12 cellular contexts compared by ENCODE assay signal in the genomic region with DNA sequence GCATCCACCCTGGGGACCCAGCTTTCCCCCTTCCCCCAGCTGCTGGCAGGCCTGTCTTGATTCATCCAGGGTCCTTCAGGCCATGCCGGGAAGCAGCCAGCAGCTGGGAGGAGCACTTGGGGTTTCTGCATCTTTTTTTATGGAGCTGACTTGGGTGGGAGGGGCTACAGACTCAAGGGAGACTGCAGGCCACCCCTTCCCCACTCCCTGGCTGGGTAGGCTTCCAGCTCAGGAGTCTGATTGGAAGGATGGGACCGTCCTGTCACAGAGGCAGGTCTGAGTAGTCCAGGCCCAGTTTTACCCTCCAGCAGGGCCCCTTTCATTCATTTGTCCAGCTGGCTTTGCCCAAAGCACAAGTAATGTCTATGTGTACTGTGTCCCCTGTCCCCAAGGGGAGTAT. TPM values are rescaled to one million over a fixed set of nuclear protein-coding genes. Genes with fewer than 3 reads are reported as not detected.
"Had no signal": no experiment of that assay in that cellular context is flagged by ENCODE, and none has a peak within 500 bp of the region (broad histone marks: within the 10 kb centered on the region; RNA-seq: fewer than 3 reads in every experiment).

No MANE protein-coding gene starts in this region.

RNA-seq across cellular contexts. Expression of a gene that starts 12.2 kb away (rescaled TPM):
- total RNA-seq: activated B cell treated with CpG ODN at 0.5 μM for 24 hours; activated CD4-positive, alpha-beta memory T cell treated with anti-CD3 and anti-CD28 coated beads for 36 hours; activated CD4-positive, alpha-beta memory T cell treated with anti-CD3 and anti-CD28 coated beads, Interleukin-2, amount 10 ng/mL, durations not matched to agents 7 days and 5 days; activated CD4-positive, alpha-beta T cell treated with anti-CD3 and anti-CD28 coated beads for 36 hours; activated CD4-positive, alpha-beta T cell treated with anti-CD3 and anti-CD28 coated beads, Interleukin-2, amount 10 ng/mL, durations not matched to agents 24 days and 14 days; activated CD4-positive, alpha-beta T cell treated with anti-CD3 and anti-CD28 coated beads, Interleukin-2, amount 10 ng/mL, durations not matched to agents 7 days and 5 days; activated CD8-positive, alpha-beta memory T cell treated with anti-CD3 and anti-CD28 coated beads for 36 hours; activated CD8-positive, alpha-beta memory T cell treated with anti-CD3 and anti-CD28 coated beads, Interleukin-2, amount 10 ng/mL, durations not matched to agents 7 days and 5 days; activated CD8-positive, alpha-beta T cell treated with anti-CD3 and anti-CD28 coated beads for 36 hours; activated CD8-positive, alpha-beta T cell treated with anti-CD3 and anti-CD28 coated beads, Interleukin-2, amount 10 ng/mL, durations not matched to agents 7 days and 5 days; T-helper 1 cell treated with Interleukin-12 subunit alpha and Interleukin-12 subunit beta and Interleukin-4 antibody, amounts not matched to agents 30 ng/mL and 1 ng/mL, for 36 hours; T-helper 2 cell treated with Interferon-gamma antibody and Interleukin-4, amounts not matched to agents 100 ng/mL and 5 ng/mL, for 36 hours had no signal

RNA-seq across cellular contexts. Expression of a gene that starts 43.7 kb away (rescaled TPM):
- total RNA-seq: activated CD4-positive, alpha-beta T cell treated with anti-CD3 and anti-CD28 coated beads for 36 hours; activated CD4-positive, alpha-beta T cell treated with anti-CD3 and anti-CD28 coated beads, Interleukin-2, amount 10 ng/mL, durations not matched to agents 24 days and 14 days; activated CD4-positive, alpha-beta T cell treated with anti-CD3 and anti-CD28 coated beads, Interleukin-2, amount 10 ng/mL, durations not matched to agents 7 days and 5 days; T-helper 2 cell treated with Interferon-gamma antibody and Interleukin-4, amounts not matched to agents 100 ng/mL and 5 ng/mL, for 36 hours had no signal
